Comparison of ENCODE assay signal across 8 cellular contexts in genomic region chr2:36355157-36355889, GRCh38. TPM values are rescaled to one million over a fixed set of nuclear protein-coding genes. Genes with fewer than 3 reads are reported as not detected.
DNase-seq lines count a peak whose midpoint lies in the region; ATAC-seq and TF ChIP-seq lines count a peak whose summit lies in the region.

CRIM1 (plus strand) TSS chr2:36355778; CDS start chr2:36356293, 515 bp downstream.

- WGBS in spleen, 5 donors: 1 to 7% (median 2%) methylated on average over 30 to 82 of the region's 82 CpGs

- peak in 1 of 3 donors; percentile 89 for TF ChIP-seq POLR2A in spleen (IDR thresholded peaks at IDR 0.05)

- H3K27ac ChIP-seq in spleen: peak within 1 kb of the TSS; percentile 67 to 88 (median 86)

- H3K9me3 ChIP-seq in spleen: no peaks in the 10 kb centered on the region

- no peaks in the 10 kb centered on the region for H3K9me3 Mint-ChIP-seq in chondrocyte (ENCODE audit: low read depth)

- H3K27me3 ChIP-seq in kidney epithelial cell (ENCODE audit: control insufficient read depth, insufficient read depth, low read length): no peaks in the 10 kb centered on the region
- peaks cover 0 to 44% (median 5%) of the 10 kb centered on the region in 7 donors for H3K27me3 ChIP-seq in spleen (replicated peaks in 1 of 7)

- no peaks in the 10 kb centered on the region for H3K36me3 ChIP-seq in kidney epithelial cell (ENCODE audit: control insufficient read depth, insufficient read depth, low read length)
- H3K36me3 ChIP-seq in spleen: no peaks in the 10 kb centered on the region

- no peaks in the 10 kb centered on the region for H3K27me3 Mint-ChIP-seq in chondrocyte (ENCODE audit: low read depth)

- peaks cover 29 to 84% (median 70%) of the 10 kb centered on the region in 6 donors for H3K4me1 ChIP-seq in spleen

- intact Hi-C loops in spleen (cut with DNase I; ENCODE audit: low total_unique reads): loop anchor here (10.0 kb wide), 1 partner anchor 119 kb away; no protein-coding TSS in a partner anchor

- H3K36me3 Mint-ChIP-seq in chondrocyte (ENCODE audit: low read depth): peaks cover 5% of the 10 kb centered on the region

- H3K4me3 Mint-ChIP-seq in chondrocyte (ENCODE audit: unreplicated experiment): peak within 1 kb of the TSS; percentile 98

- peak within 1 kb of the TSS; percentile 73 for H3K27ac Mint-ChIP-seq in chondrocyte (ENCODE audit: unreplicated experiment)

- peak; percentile 98 for DNase-seq in GM03348 (ENCODE audit: low spot score)
- peak; percentile 86 for DNase-seq in LHCN-M2 (ENCODE audit: low read depth)
- DNase-seq in activated CD4-positive, CD25-positive, alpha-beta regulatory T cell treated with anti-CD3 and anti-CD28 coated beads, Interleukin-2, amount 50 U/mL, for 72 hours: peak; percentile 49
- DNase-seq in chondrocyte (ENCODE audit: low spot score): peak; percentile 95
- peak; percentile 49 for DNase-seq in kidney epithelial cell (ENCODE audit: low read depth)
- peak; percentile 92 for DNase-seq in spleen
- DNase-seq in OCI-M1 (lab: John Stamatoyannopoulos, UW): no peak

- peak; percentile 33 for ATAC-seq in GM21825 (IDR thresholded peaks at IDR 0.05; ENCODE audit: unreplicated experiment)

- peak within 1 kb of the TSS; percentile 60 for H3K4me3 ChIP-seq in kidney epithelial cell (ENCODE audit: low read depth, low read length)
- peak within 1 kb of the TSS; percentile 48 to 90 (median 75) for H3K4me3 ChIP-seq in spleen

- H3K4me1 Mint-ChIP-seq in chondrocyte (ENCODE audit: low read depth): peaks cover 48% of the 10 kb centered on the region

- TF ChIP-seq CTCF in chondrocyte (IDR thresholded peaks at IDR 0.05) (no peak), kidney epithelial cell (IDR thresholded peaks at IDR 0.05; ENCODE audit: insufficient read depth, low read length, poor library complexity, severe bottlenecking) (no peak), spleen (IDR thresholded peaks at IDR 0.05 in 8 of 11, conservative IDR thresholded peaks at IDR 0.05 in 3 of 11) (no peak)

RNA-seq across cellular contexts. Expression of gene CRIM1, which starts in this region (rescaled TPM):
- 96.4 and 102 TPM in 2 replicates for total RNA-seq in LHCN-M2 (2014; rRNA removed)
- polyA plus RNA-seq in LHCN-M2 (2012): 159 TPM
- total RNA-seq in chondrocyte: 99.5 to 194 TPM (median 184 TPM) in 3 replicates
- total RNA-seq in kidney epithelial cell: 103 and 145 TPM in 2 replicates
- 100 to 1,000 TPM in 6 of 7 donors, 10 to 100 TPM in 1; 91.5 to 213 (median 120) TPM for total RNA-seq in spleen
- 10 to 100 TPM in 1 of 3 donors, 1 to 10 TPM in 2; 7.1 to 14.1 (median 7.1) TPM for polyA plus RNA-seq in spleen
